In genomic region chr2:20578266-20578894, GRCh38 we compare ENCODE assay signal across 9 cellular contexts.
DNase-seq lines count a peak whose midpoint lies in the region; ATAC-seq and TF ChIP-seq lines count a peak whose summit lies in the region.
"Had no signal": no experiment of that assay in that cellular context is flagged by ENCODE, and none has a peak within 500 bp of the region (broad histone marks: within the 10 kb centered on the region; RNA-seq: fewer than 3 reads in every experiment).

No MANE protein-coding gene starts in this region.

- intact Hi-C loops in PC-9 (cut with micrococcal nuclease; ENCODE audit: unreplicated experiment): loop anchor here (2.0 kb wide), 2 partner anchors 64 to 132 kb away; partner anchors contain the start of gene RHOB
- intact Hi-C loops in posterior vena cava (cut with DNase I): no loop called here

- ATAC-seq in HG03175 (IDR thresholded peaks at IDR 0.05; ENCODE audit: unreplicated experiment) (no peak), GM18520 (IDR thresholded peaks at IDR 0.05; ENCODE audit: unreplicated experiment) (no peak)

- peak overlapping the region; percentile 61 for H3K27ac ChIP-seq in BLaER1
- H3K27ac ChIP-seq in PC-9: peak overlapping the region; percentile 94
- H3K27ac ChIP-seq in epithelial cell of prostate: peak overlapping the region; percentile 81

- DNase-seq in PC-9 (no peak), epithelial cell of prostate (ENCODE audit: low read depth, low spot score) (no peak), posterior vena cava (ENCODE audit: low spot score) (peak; percentile 67), amniotic stem cell (lab: John Stamatoyannopoulos, UW) (no peak), NCI-H69 (lab: John Stamatoyannopoulos, UW) (no peak)
- DNase-seq: NCI-H1930 had no signal

- H3K9me3 ChIP-seq in BLaER1: peaks cover 9% of the 10 kb centered on the region
- H3K9me3 ChIP-seq in PC-9 (ENCODE audit: insufficient read depth, low read depth): peaks cover 9% of the 10 kb centered on the region

- H3K9ac ChIP-seq in BLaER1: peak overlapping the region; percentile 36; the same call in 1 of the 2 replicates

- peak overlapping the region; percentile 30 for H3K4me3 ChIP-seq in BLaER1
- no peak overlapping the region for H3K4me3 ChIP-seq in PC-9

- no peaks in the 10 kb centered on the region for H3K27me3 ChIP-seq in BLaER1
- no peaks in the 10 kb centered on the region for H3K27me3 ChIP-seq in PC-9 (ENCODE audit: insufficient read depth, low read depth)

- BruUV-seq in PC-9 (replicated peaks; lab: Mats Ljungman, UMichigan): no TSS peak

- CTCF ChIA-PET in PC-9 (lab: Charles Lee): interaction anchor here (0.7 kb wide), 1 partner anchor 24 kb away, joined by 4 read pairs; no protein-coding TSS in a partner anchor

- H3K79me2 ChIP-seq in PC-9 (ENCODE audit: low read depth): no peaks in the 10 kb centered on the region

- H2AFZ ChIP-seq in PC-9: no peak overlapping the region

- no peak for TF ChIP-seq CTCF in PC-9 (conservative IDR thresholded peaks at IDR 0.05)

- H3K4me1 ChIP-seq in BLaER1: peaks cover 95% of the 10 kb centered on the region
- H3K4me1 ChIP-seq in PC-9 (replicated peaks; ENCODE audit: insufficient read depth): peaks cover 56% of the 10 kb centered on the region

- H3F3A ChIP-seq in PC-9 (ENCODE audit: insufficient read depth, low read depth): peaks cover 38% of the 10 kb centered on the region

- H3K36me3 ChIP-seq in BLaER1: no peaks in the 10 kb centered on the region
- H3K36me3 ChIP-seq in PC-9 (ENCODE audit: low read depth): no peaks in the 10 kb centered on the region

- POLR2A ChIA-PET in PC-9 (lab: Charles Lee; ENCODE audit: unreplicated experiment): no interaction called here

- H3K4me2 ChIP-seq in BLaER1 (peak overlapping the region; percentile 93), PC-9 (peak overlapping the region; percentile 65)

- H4K20me1 ChIP-seq in BLaER1 (no peaks in the 10 kb centered on the region), PC-9 (ENCODE audit: insufficient read depth) (no peaks in the 10 kb centered on the region)

- H3K9me2 ChIP-seq in PC-9 (ENCODE audit: insufficient read depth): no peaks in the 10 kb centered on the region
